Comparison of ENCODE assay signal across 15 cellular contexts in the genomic region with DNA sequence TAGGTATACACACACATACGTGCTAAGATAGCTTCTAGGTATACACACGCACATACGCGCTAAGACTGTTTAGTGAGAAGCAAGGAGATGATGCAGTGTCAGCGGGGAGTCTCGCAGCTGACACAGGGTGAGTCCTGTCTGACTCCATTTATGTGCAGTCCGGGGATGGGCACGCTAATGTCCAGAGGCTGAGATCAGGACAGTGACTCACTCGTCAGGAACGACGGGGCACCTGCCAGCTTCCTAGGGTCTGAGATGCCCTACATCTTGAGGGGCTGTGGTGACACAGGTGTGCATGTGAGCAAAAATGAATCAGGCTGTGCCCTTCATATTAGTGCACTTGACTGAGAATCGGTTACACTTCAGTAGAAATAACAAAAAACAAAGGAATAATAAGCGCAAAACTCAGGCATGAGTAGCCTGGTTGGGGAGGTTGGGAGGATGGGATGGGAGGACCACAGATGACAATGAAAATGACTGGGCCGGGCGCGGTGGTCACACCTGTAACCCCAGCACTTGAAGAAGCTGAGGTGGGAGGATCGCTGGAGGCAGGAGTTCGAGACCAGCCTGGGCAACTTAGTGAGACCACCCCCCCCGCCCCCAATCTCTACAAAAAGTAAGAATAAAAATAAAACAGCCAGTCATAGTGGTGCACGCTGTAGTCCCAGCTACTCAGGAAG. TPM values are rescaled to one million over a fixed set of nuclear protein-coding genes. Genes with fewer than 3 reads are reported as not detected.
DNase-seq lines count a peak whose midpoint lies in the region; ATAC-seq and TF ChIP-seq lines count a peak whose summit lies in the region.
"Had no signal": no experiment of that assay in that cellular context is flagged by ENCODE, and none has a peak within 500 bp of the region (broad histone marks: within the 10 kb centered on the region; RNA-seq: fewer than 3 reads in every experiment).

No MANE protein-coding gene starts in this region.

- POLR2A ChIA-PET in HEK293 (lab: Yijun Ruan, JAX) = interaction anchor here (0.6 kb wide), 1 partner anchor 45 kb away, joined by 3 read pairs; no protein-coding TSS in a partner anchor

- no peaks in the 10 kb centered on the region for H3K4me1 ChIP-seq in HEK293 (ENCODE audit: control insufficient read depth, insufficient read depth, low read length)
- no peaks in the 10 kb centered on the region for H3K4me1 ChIP-seq in right atrium auricular region
- H3K4me1 ChIP-seq: pancreas had no signal

- no peaks in the 10 kb centered on the region for H3K27me3 ChIP-seq in right atrium auricular region
- H3K27me3 ChIP-seq: pancreas had no signal

- CTCF ChIA-PET in HEK293 (lab: Yijun Ruan, JAX) = no interaction called here

- H3K27ac ChIP-seq in HEK293 (ENCODE audit: extremely low read depth, low read depth, low read length) (no peak overlapping the region), right atrium auricular region (no peak overlapping the region)
- H3K27ac ChIP-seq: pancreas had no signal

- H3K36me3 ChIP-seq in HEK293 (ENCODE audit: control insufficient read depth in 2 of 2, insufficient read depth in 1 of 2, low read length in 2 of 2) = no peaks in the 10 kb centered on the region
- H3K36me3 ChIP-seq in right atrium auricular region = no peaks in the 10 kb centered on the region
- H3K36me3 ChIP-seq: pancreas had no signal

- H3K4me3 ChIP-seq in HEK293 (ENCODE audit: low read depth, low read length) (no peak overlapping the region), right atrium auricular region (no peak overlapping the region)
- H3K4me3 ChIP-seq: pancreas had no signal

- H3K9me3 ChIP-seq in HEK293 (ENCODE audit: control insufficient read depth, insufficient read depth, low read depth, low read length) (no peaks in the 10 kb centered on the region), right atrium auricular region (no peaks in the 10 kb centered on the region)
- H3K9me3 ChIP-seq: pancreas had no signal

- peak; percentile 41 for DNase-seq in AG20443 (ENCODE audit: low spot score)
- DNase-seq in iris pigment epithelial cell (ENCODE audit: low read depth) = peak; percentile 15
- DNase-seq in NCI-H2171 treated with DMSO at 0.1 percent for 48 hours (lab: John Stamatoyannopoulos, UW) = no peak
- DNase-seq in right atrium auricular region (ENCODE audit: low spot score) = no peak
- no peak for DNase-seq in germinal center (ENCODE audit: low spot score)
- DNase-seq: AML-193; effector CD4-positive, alpha-beta T cell; foreskin melanocyte; immature natural killer cell; pancreas; stimulated activated CD8-positive, alpha-beta memory T cell treated with anti-CD3 and anti-CD28 coated beads, Interleukin-4, amount 100 ng/mL, for 48 hours; T-helper 2 cell had no signal

- peak; percentile 46; the same call in 1 of the 3 replicates for ATAC-seq in SK-N-SH treated with all-trans-retinoic acid at 6 μM for 48 hours
- no peak for ATAC-seq in HG03378 (IDR thresholded peaks at IDR 0.05; ENCODE audit: unreplicated experiment)
- ATAC-seq: pancreas had no signal

- no peak for TF ChIP-seq CTCF in HEK293 (tag by site-specific recombination; IDR thresholded peaks at IDR 0.05)
- no peak for TF ChIP-seq CTCF in right atrium auricular region (IDR thresholded peaks at IDR 0.05)

TF ChIP-seq in HEK293, 187 proteins besides CTCF, POLR2A, EP300 and RAD21:
- TF ChIP-seq, protein P1, sequence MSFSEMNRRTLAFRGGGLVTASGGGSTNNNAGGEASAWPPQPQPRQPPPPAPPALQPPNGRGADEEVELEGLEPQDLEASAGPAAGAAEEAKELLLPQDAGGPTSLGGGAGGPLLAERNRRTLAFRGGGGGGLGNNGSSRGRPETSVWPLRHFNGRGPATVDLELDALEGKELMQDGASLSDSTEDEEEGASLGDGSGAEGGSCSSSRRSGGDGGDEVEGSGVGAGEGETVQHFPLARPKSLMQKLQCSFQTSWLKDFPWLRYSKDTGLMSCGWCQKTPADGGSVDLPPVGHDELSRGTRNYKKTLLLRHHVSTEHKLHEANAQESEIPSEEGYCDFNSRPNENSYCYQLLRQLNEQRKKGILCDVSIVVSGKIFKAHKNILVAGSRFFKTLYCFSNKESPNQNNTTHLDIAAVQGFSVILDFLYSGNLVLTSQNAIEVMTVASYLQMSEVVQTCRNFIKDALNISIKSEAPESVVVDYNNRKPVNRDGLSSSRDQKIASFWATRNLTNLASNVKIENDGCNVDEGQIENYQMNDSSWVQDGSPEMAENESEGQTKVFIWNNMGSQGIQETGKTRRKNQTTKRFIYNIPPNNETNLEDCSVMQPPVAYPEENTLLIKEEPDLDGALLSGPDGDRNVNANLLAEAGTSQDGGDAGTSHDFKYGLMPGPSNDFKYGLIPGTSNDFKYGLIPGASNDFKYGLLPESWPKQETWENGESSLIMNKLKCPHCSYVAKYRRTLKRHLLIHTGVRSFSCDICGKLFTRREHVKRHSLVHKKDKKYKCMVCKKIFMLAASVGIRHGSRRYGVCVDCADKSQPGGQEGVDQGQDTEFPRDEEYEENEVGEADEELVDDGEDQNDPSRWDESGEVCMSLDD (tag by site-specific recombination; IDR thresholded peaks at IDR 0.05) = no peak
- TF ChIP-seq ZNF394 (tag by site-specific recombination; IDR thresholded peaks at IDR 0.05; ENCODE audit: borderline replicate concordance) = peak; percentile 25; the same call in 1 of the 2 replicates
- 0 out of 2 replicates have a peak, but pooled peaks have one; percentile 15 for TF ChIP-seq SCRT2 (tag by site-specific recombination; IDR thresholded peaks at IDR 0.05)

TF ChIP-seq in SK-N-SH treated with all-trans-retinoic acid at 6 μM for 48 hours, 23 proteins besides CTCF, POLR2A, EP300 and RAD21:
- TF ChIP-seq ESRRG (CRISPR knock-in tag; IDR thresholded peaks at IDR 0.05) (no peak), ZC3H10 (CRISPR knock-in tag; IDR thresholded peaks at IDR 0.05) (no peak), ZFP30 (CRISPR knock-in tag; IDR thresholded peaks at IDR 0.05) (no peak), GLIS3 (CRISPR knock-in tag; IDR thresholded peaks at IDR 0.05) (no peak), PPARA (CRISPR knock-in tag; IDR thresholded peaks at IDR 0.05; ENCODE audit: borderline replicate concordance) (no peak), ZNF8 (CRISPR knock-in tag; IDR thresholded peaks at IDR 0.05) (no peak), TSHZ2 (CRISPR knock-in tag; IDR thresholded peaks at IDR 0.05) (no peak), ISL1 (CRISPR knock-in tag; IDR thresholded peaks at IDR 0.05) (no peak)
- TF ChIP-seq, protein P2, sequence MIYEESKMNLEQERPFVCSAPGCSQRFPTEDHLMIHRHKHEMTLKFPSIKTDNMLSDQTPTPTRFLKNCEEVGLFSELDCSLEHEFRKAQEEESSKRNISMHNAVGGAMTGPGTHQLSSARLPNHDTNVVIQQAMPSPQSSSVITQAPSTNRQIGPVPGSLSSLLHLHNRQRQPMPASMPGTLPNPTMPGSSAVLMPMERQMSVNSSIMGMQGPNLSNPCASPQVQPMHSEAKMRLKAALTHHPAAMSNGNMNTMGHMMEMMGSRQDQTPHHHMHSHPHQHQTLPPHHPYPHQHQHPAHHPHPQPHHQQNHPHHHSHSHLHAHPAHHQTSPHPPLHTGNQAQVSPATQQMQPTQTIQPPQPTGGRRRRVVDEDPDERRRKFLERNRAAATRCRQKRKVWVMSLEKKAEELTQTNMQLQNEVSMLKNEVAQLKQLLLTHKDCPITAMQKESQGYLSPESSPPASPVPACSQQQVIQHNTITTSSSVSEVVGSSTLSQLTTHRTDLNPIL (CRISPR knock-in tag; IDR thresholded peaks at IDR 0.05; ENCODE audit: low read depth) = no peak
- TF ChIP-seq, protein P3, sequence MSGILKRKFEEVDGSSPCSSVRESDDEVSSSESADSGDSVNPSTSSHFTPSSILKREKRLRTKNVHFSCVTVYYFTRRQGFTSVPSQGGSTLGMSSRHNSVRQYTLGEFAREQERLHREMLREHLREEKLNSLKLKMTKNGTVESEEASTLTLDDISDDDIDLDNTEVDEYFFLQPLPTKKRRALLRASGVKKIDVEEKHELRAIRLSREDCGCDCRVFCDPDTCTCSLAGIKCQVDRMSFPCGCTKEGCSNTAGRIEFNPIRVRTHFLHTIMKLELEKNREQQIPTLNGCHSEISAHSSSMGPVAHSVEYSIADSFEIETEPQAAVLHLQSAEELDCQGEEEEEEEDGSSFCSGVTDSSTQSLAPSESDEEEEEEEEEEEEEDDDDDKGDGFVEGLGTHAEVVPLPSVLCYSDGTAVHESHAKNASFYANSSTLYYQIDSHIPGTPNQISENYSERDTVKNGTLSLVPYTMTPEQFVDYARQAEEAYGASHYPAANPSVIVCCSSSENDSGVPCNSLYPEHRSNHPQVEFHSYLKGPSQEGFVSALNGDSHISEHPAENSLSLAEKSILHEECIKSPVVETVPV (CRISPR knock-in tag; IDR thresholded peaks at IDR 0.05) = no peak
TF ChIP-seq in SK-N-SH treated with all-trans-retinoic acid at 6 μM for 48 hours: peak in this region for 0.

RNA-seq across cellular contexts. Expression of gene ULK1, which starts 29.1 kb away (rescaled TPM):
- total RNA-seq in right atrium auricular region = 10 to 100 TPM; 16.2 to 23.4 TPM

RNA-seq across cellular contexts. Expression of gene MMP17, which starts 37.1 kb away (rescaled TPM):
- 1 to 10 TPM; 2.1 to 3.2 TPM for total RNA-seq in right atrium auricular region

Comparison
In these comparisons a context has a peak if more than half of its experiments do, and no peak if none do; other contexts are left out.
1. DNase-seq: peak in AG20443 (single experiment) and iris pigment epithelial cell (single experiment); none in NCI-H2171 treated with DMSO at 0.1 percent for 48 hours (single experiment), right atrium auricular region (single experiment) and germinal center (single experiment).